19 cellular contexts compared by ENCODE assay signal in genomic region chr2:141055526-141055925, GRCh38.
DNase-seq lines count a peak whose midpoint lies in the region; TF ChIP-seq lines count a peak whose summit lies in the region.
"Had no signal": no experiment of that assay in that cellular context is flagged by ENCODE, and none has a peak within 500 bp of the region (broad histone marks: within the 10 kb centered on the region; RNA-seq: fewer than 3 reads in every experiment).

No MANE protein-coding gene starts in this region.

- no peak overlapping the region for H3K4ac ChIP-seq in mesenchymal stem cell (ENCODE audit: low read depth in 1 of 2, low read length in 2 of 2)

- H3K4me2 ChIP-seq in mesenchymal stem cell (ENCODE audit: low read length, poor library complexity, severe bottlenecking), result no peak overlapping the region
- H3K4me2 ChIP-seq: KMS-11 had no signal

- H3K4me3 ChIP-seq in mesenchymal stem cell (ENCODE audit: insufficient read depth in 1 of 2, low read depth in 1 of 2, low read length in 2 of 2), result no peak overlapping the region
- H3K4me3 ChIP-seq: ovary, thyroid gland had no signal

- H4K8ac ChIP-seq in mesenchymal stem cell (ENCODE audit: low read length), result no peak overlapping the region

- H2BK12ac ChIP-seq in mesenchymal stem cell (ENCODE audit: low read length in 2 of 2), result no peak overlapping the region

- no peak overlapping the region for H3K9ac ChIP-seq in mesenchymal stem cell (ENCODE audit: low read length)
- H3K9ac ChIP-seq: KMS-11 had no signal

- no peak overlapping the region for H3K23ac ChIP-seq in mesenchymal stem cell (ENCODE audit: low read length in 2 of 2)

- whole genome bisulfite sequencing in mesenchymal stem cell, result 56% methylated on average over 1 of the region's 1 CpG

- H3K79me1 ChIP-seq in mesenchymal stem cell (replicated peaks; ENCODE audit: low read length, poor library complexity, severe bottlenecking), result no peaks in the 10 kb centered on the region

- H2BK120ac ChIP-seq in mesenchymal stem cell (ENCODE audit: low read depth, low read length), result no peak overlapping the region

- H3K14ac ChIP-seq in mesenchymal stem cell (ENCODE audit: low read length in 2 of 2), result no peak overlapping the region

- H2AFZ ChIP-seq in mesenchymal stem cell (ENCODE audit: low read depth, low read length), result no peak overlapping the region

- H2AK5ac ChIP-seq in mesenchymal stem cell (ENCODE audit: low read length, severe bottlenecking), result no peak overlapping the region

- TF ChIP-seq CTCF in GM10266 (IDR thresholded peaks at IDR 0.05; ENCODE audit: control insufficient read depth, insufficient read depth, low read depth, missing control alignments), result no peak

- H3K18ac ChIP-seq in mesenchymal stem cell (ENCODE audit: low read depth in 1 of 2, low read length in 2 of 2), result no peak overlapping the region

- H2BK5ac ChIP-seq in mesenchymal stem cell (ENCODE audit: low read depth, low read length, poor library complexity, severe bottlenecking), result no peak overlapping the region

- H3K36me3 ChIP-seq in mesenchymal stem cell (ENCODE audit: control insufficient read depth in 1 of 2, insufficient read depth in 2 of 2, low read depth in 1 of 2, low read length in 2 of 2), result no peaks in the 10 kb centered on the region
- H3K36me3 ChIP-seq: ovary, thyroid gland had no signal

- H3K27me3 ChIP-seq in mesenchymal stem cell (ENCODE audit: control insufficient read depth in 1 of 2, insufficient read depth in 1 of 2, low read length in 2 of 2), result no peaks in the 10 kb centered on the region
- H3K27me3 ChIP-seq: ovary, thyroid gland had no signal

- DNase-seq in ELR (ENCODE audit: low read depth) (peak; percentile 93), NCI-H226 (peak; percentile 52), dermis blood vessel endothelial cell (peak; percentile 80), mesenchymal stem cell (peak; percentile 61), GM10266 (ENCODE audit: extremely low spot score) (no peak), GM19240 (ENCODE audit: insufficient read length, low spot score) (no peak)
- DNase-seq in NK-92 treated with Interleukin-12 subunit alpha and Interleukin-12 subunit beta, amount 100 ng/mL, for 24 hours (lab: John Stamatoyannopoulos, UW), result no peak
- no peak for DNase-seq in activated CD4-positive, alpha-beta T cell treated with anti-CD3 and anti-CD28 coated beads for 48 hours
- DNase-seq: activated CD4-positive, alpha-beta T cell treated with anti-CD3 and anti-CD28 coated beads for 1 hour; C1 segment of cervical spinal cord; DMS 273 treated with DMSO at 0.1 percent for 48 hours; foreskin melanocyte; NCI-H1417 treated with DMSO at 0.1 percent for 48 hours; ovary; SHP77; stimulated activated CD4-positive, alpha-beta T cell treated with anti-CD3 and anti-CD28 coated beads, Interleukin-4, amount 100 ng/mL, for 4 hours; T-helper 2 cell; thyroid gland had no signal

- no peaks in the 10 kb centered on the region for H3K4me1 ChIP-seq in mesenchymal stem cell (ENCODE audit: control insufficient read depth, insufficient read depth, low read depth, low read length)
- H3K4me1 ChIP-seq: thyroid gland had no signal

- no peak overlapping the region for H3K27ac ChIP-seq in mesenchymal stem cell (ENCODE audit: low read length, poor library complexity, severe bottlenecking)
- H3K27ac ChIP-seq: KMS-11, ovary, thyroid gland had no signal

- H2BK15ac ChIP-seq in mesenchymal stem cell (ENCODE audit: low read depth, poor library complexity, severe bottlenecking), result no peak overlapping the region

- no peak overlapping the region for H4K91ac ChIP-seq in mesenchymal stem cell (ENCODE audit: low read length)

- no peaks in the 10 kb centered on the region for H3K9me3 ChIP-seq in mesenchymal stem cell (ENCODE audit: control insufficient read depth, low read length)
- H3K9me3 ChIP-seq: ovary, thyroid gland had no signal

Comparison
In these comparisons a context has a peak if more than half of its experiments do, and no peak if none do; other contexts are left out.
1. DNase-seq: peak in ELR (single experiment), NCI-H226 (single experiment), dermis blood vessel endothelial cell (single experiment) and mesenchymal stem cell (single experiment); none in NK-92 treated with Interleukin-12 subunit alpha and Interleukin-12 subunit beta, amount 100 ng/mL, for 24 hours (single experiment), activated CD4-positive, alpha-beta T cell treated with anti-CD3 and anti-CD28 coated beads for 48 hours (single experiment), GM10266 (single experiment) and GM19240 (single experiment).